16 cellular contexts compared by ENCODE assay signal in the genomic region with DNA sequence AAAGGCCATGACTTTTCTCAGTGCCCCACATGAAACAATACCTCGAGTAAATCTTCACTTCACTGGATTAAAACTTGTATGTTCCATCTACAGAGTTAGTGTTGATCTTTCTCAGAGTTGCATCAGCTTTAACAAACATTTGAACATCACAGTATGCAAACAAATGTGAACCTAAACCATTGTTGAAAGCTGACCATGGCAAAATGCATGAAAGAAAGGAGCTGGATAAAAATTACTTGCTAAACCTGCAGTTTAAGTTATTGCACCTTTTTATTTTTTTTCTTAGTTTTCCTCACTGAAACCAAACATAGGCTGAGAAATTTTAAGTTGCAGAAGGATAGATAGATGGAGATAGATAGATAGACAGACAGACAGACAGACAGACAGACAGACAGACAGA.
A peak's percentile ranks its signal among the peaks of the same experiment; 100 is the strongest.
DNase-seq lines count a peak whose midpoint lies in the region; ATAC-seq and TF ChIP-seq lines count a peak whose summit lies in the region.
"Had no signal": no experiment of that assay in that cellular context is flagged by ENCODE, and none has a peak within 500 bp of the region (broad histone marks: within the 10 kb centered on the region; RNA-seq: fewer than 3 reads in every experiment).

No MANE protein-coding gene starts in this region.

- H3K27ac ChIP-seq in IMR-90 (ENCODE audit: insufficient read depth, low read length) (no peak overlapping the region), liver (ENCODE audit: low read depth in 1 of 2, low read length in 2 of 2) (peak overlapping the region; percentile 26 to 67), vagina (no peak overlapping the region)
- H3K27ac ChIP-seq: BLaER1 treated with 17β-estradiol and CSF1 and Interleukin-3, amounts not matched to agents 10 nM and 100 nM; esophagus squamous epithelium; testis had no signal

- H3K4me2 ChIP-seq in IMR-90 (ENCODE audit: low read depth, low read length): no peak overlapping the region
- H3K4me2 ChIP-seq: BLaER1 treated with 17β-estradiol and CSF1 and Interleukin-3, amounts not matched to agents 10 nM and 100 nM had no signal

- no peak overlapping the region for H2AK5ac ChIP-seq in IMR-90 (ENCODE audit: low read depth, low read length)

- H4K20me1 ChIP-seq in IMR-90 (ENCODE audit: insufficient read depth, low read length): no peaks in the 10 kb centered on the region
- H4K20me1 ChIP-seq: BLaER1 treated with 17β-estradiol and CSF1 and Interleukin-3, amounts not matched to agents 10 nM and 100 nM had no signal

- H3K27me3 ChIP-seq in IMR-90 (ENCODE audit: control insufficient read depth, insufficient read depth, low read length) (no peaks in the 10 kb centered on the region), liver (ENCODE audit: control insufficient read depth in 4 of 4, insufficient read depth in 4 of 4, low read length in 3 of 4) (no peaks in the 10 kb centered on the region), vagina (no peaks in the 10 kb centered on the region)
- H3K27me3 ChIP-seq: BLaER1 treated with 17β-estradiol and CSF1 and Interleukin-3, amounts not matched to agents 10 nM and 100 nM; esophagus squamous epithelium; testis had no signal

- no peak overlapping the region for H3K4ac ChIP-seq in IMR-90 (ENCODE audit: low read depth, low read length)

- no TSS peak for BruUV-seq in Calu3 (replicated peaks; lab: Mats Ljungman, UMichigan)
- BruUV-seq in IMR-90 (replicated peaks; lab: Mats Ljungman, UMichigan): no TSS peak

- no peak overlapping the region for H3K18ac ChIP-seq in IMR-90 (ENCODE audit: low read depth, low read length)

- dilution Hi-C loops in IMR-90 (cut with HindIII; ENCODE audit: low sequenced_read_pairs, unreplicated experiment): no loop called here

- POLR2A ChIA-PET in IMR-90 (lab: Charles Lee; ENCODE audit: unreplicated experiment): no interaction called here

- H3K36me3 Mint-ChIP-seq in Calu3 (ENCODE audit: insufficient read depth, unreplicated experiment): peaks cover 5% of the 10 kb centered on the region
- H3K36me3 Mint-ChIP-seq: activated naive CD4-positive, alpha-beta T cell treated with anti-CD3 and anti-CD28 coated beads, Interleukin-2, amount 50 U/mL, for 72 hours had no signal

- H3K79me1 ChIP-seq in IMR-90 (ENCODE audit: low read depth in 1 of 2, low read length in 2 of 2): no peaks in the 10 kb centered on the region

- no peak for ATAC-seq in IMR-90 (ENCODE audit: low read depth)
- ATAC-seq: activated naive CD4-positive, alpha-beta T cell treated with anti-CD3 and anti-CD28 coated beads, Interleukin-2, amount 50 U/mL, for 72 hours had no signal

- CTCF ChIA-PET in Calu3 (lab: Charles Lee) (no interaction called here), IMR-90 (lab: Yijun Ruan, JAX) (interaction anchor here (0.6 kb wide), 2 partner anchors 8 to 1567 kb away, joined by 3 read pairs; no protein-coding TSS in a partner anchor)

- peaks cover 17% of the 10 kb centered on the region for H3K4me1 Mint-ChIP-seq in Calu3 (ENCODE audit: low read depth, unreplicated experiment)
- H3K4me1 Mint-ChIP-seq: activated CD4-positive, alpha-beta T cell treated with anti-CD3 and anti-CD28 coated beads, Interleukin-2, amount 10 ng/mL, durations not matched to agents 24 days and 14 days had no signal

- no CpG with 5 or more reads among the region's 1 CpG for WGBS in IMR-90 (ENCODE audit: extremely low coverage in 2 of 2, insufficient read length in 1 of 2), 2 experiments
- WGBS in liver: 27% methylated on average over 1 of the region's 1 CpG

- H3K4me1 ChIP-seq in IMR-90 (ENCODE audit: control insufficient read depth, insufficient read depth, low read length) (peaks cover 10% of the 10 kb centered on the region), liver (ENCODE audit: control insufficient read depth in 4 of 4, insufficient read depth in 4 of 4, low read length in 3 of 4) (peaks cover 12 to 50% (median 38%) of the 10 kb centered on the region in 4 donors), vagina (peaks cover 16% of the 10 kb centered on the region)
- H3K4me1 ChIP-seq: BLaER1 treated with 17β-estradiol and CSF1 and Interleukin-3, amounts not matched to agents 10 nM and 100 nM had no signal

- H3K27me3 Mint-ChIP-seq in Calu3 (ENCODE audit: unreplicated experiment): no peaks in the 10 kb centered on the region

- no peak for DNase-seq in Calu3
- peak; percentile 36 for DNase-seq in IMR-90
- peak; percentile 43 for DNase-seq in astrocyte of the spinal cord (ENCODE audit: low read depth, low spot score)
- DNase-seq in vagina (ENCODE audit: extremely low spot score in 2 of 2): no peak
- DNase-seq in NK-92 treated with Interleukin-12 subunit alpha and Interleukin-12 subunit beta, amount 100 ng/mL, for 24 hours (lab: John Stamatoyannopoulos, UW): no peak
- DNase-seq in stimulated activated CD4-positive, alpha-beta T cell treated with anti-CD3 and anti-CD28 coated beads, Interleukin-15, amount 100 ng/mL, for 24 hours: no peak
- DNase-seq: activated CD4-positive, alpha-beta T cell treated with anti-CD3 and anti-CD28 coated beads, Interleukin-2, amount 10 ng/mL, durations not matched to agents 24 days and 14 days; activated T-cell treated with anti-CD3 and anti-CD28 coated beads for 4 hours; DMS153; esophagus squamous epithelium; NCI-H2171 treated with DMSO at 0.1 percent for 48 hours; stimulated activated CD4-positive, alpha-beta T cell treated with anti-CD3 and anti-CD28 coated beads, Interleukin-4, amount 100 ng/mL, for 4 hours; testis had no signal

- no peaks in the 10 kb centered on the region; the same call in 1 of the 2 replicates for H3K9me1 ChIP-seq in IMR-90 (ENCODE audit: insufficient read depth, low read length)

- no peak overlapping the region for H3K9ac ChIP-seq in IMR-90 (ENCODE audit: low read depth, low read length)
- peak overlapping the region in 1 of 2 donors; percentile 73 for H3K9ac ChIP-seq in liver (ENCODE audit: low read depth in 1 of 2, low read length in 2 of 2)
- H3K9ac ChIP-seq: BLaER1 treated with 17β-estradiol and CSF1 and Interleukin-3, amounts not matched to agents 10 nM and 100 nM had no signal

- H3K23ac ChIP-seq in IMR-90 (ENCODE audit: low read depth, low read length): no peak overlapping the region

- TF ChIP-seq RAD21 in IMR-90 (IDR thresholded peaks at IDR 0.05; ENCODE audit: low read length): no peak
- peak; percentile 55 to 66 for TF ChIP-seq RAD21 in liver (IDR thresholded peaks at IDR 0.05)

- no peak overlapping the region for H4K5ac ChIP-seq in IMR-90 (ENCODE audit: low read depth, low read length)

- H3K9me3 ChIP-seq in IMR-90 (ENCODE audit: control insufficient read depth, insufficient read depth, low read length) (no peaks in the 10 kb centered on the region), liver (ENCODE audit: control insufficient read depth in 4 of 4, low read length in 3 of 4) (no peaks in the 10 kb centered on the region), vagina (no peaks in the 10 kb centered on the region)
- H3K9me3 ChIP-seq: BLaER1 treated with 17β-estradiol and CSF1 and Interleukin-3, amounts not matched to agents 10 nM and 100 nM; esophagus squamous epithelium; testis had no signal

- H2BK15ac ChIP-seq in IMR-90 (ENCODE audit: low read depth, low read length): no peak overlapping the region

- H2BK5ac ChIP-seq in IMR-90 (ENCODE audit: low read depth, low read length, poor library complexity, severe bottlenecking): no peak overlapping the region

- in situ Hi-C loops in IMR-90 (cut with MboI; ENCODE audit: low sequenced_read_pairs) (no loop called here), astrocyte of the spinal cord (cut with HindIII; ENCODE audit: low sequenced_read_pairs) (no loop called here)

- intact Hi-C loops in Calu3 (cut with micrococcal nuclease; ENCODE audit: unreplicated experiment): no loop called here
- intact Hi-C loops in IMR-90 (cut with micrococcal nuclease): no loop called here
- intact Hi-C loops in vagina (cut with DNase I): no loop called here

- peak overlapping the region; percentile 90 for H3K27ac Mint-ChIP-seq in Calu3 (ENCODE audit: unreplicated experiment)
- H3K27ac Mint-ChIP-seq: activated CD4-positive, alpha-beta T cell treated with anti-CD3 and anti-CD28 coated beads, Interleukin-2, amount 10 ng/mL, durations not matched to agents 24 days and 14 days; activated naive CD4-positive, alpha-beta T cell treated with anti-CD3 and anti-CD28 coated beads, Interleukin-2, amount 50 U/mL, for 72 hours had no signal

- H2BK120ac ChIP-seq in IMR-90 (ENCODE audit: low read depth, low read length): no peak overlapping the region

- no peak for TF ChIP-seq POLR2A in IMR-90 (IDR thresholded peaks at IDR 0.05; ENCODE audit: low read depth, low read length)
- TF ChIP-seq POLR2A in vagina (IDR thresholded peaks at IDR 0.05): no peak

- no peaks in the 10 kb centered on the region for H3K36me3 ChIP-seq in IMR-90 (ENCODE audit: control insufficient read depth, insufficient read depth, low read length)
- H3K36me3 ChIP-seq in liver (ENCODE audit: control insufficient read depth in 4 of 4, insufficient read depth in 3 of 4, low read depth in 1 of 4, low read length in 3 of 4): no peaks in the 10 kb centered on the region
- H3K36me3 ChIP-seq in vagina: no peaks in the 10 kb centered on the region
- H3K36me3 ChIP-seq: BLaER1 treated with 17β-estradiol and CSF1 and Interleukin-3, amounts not matched to agents 10 nM and 100 nM; esophagus squamous epithelium had no signal

- H2AK9ac ChIP-seq in IMR-90 (replicated peaks; ENCODE audit: low read depth, low read length, poor library complexity): no peak overlapping the region

- H3K4me3 ChIP-seq in IMR-90 (ENCODE audit: insufficient read depth, low read depth, low read length): no peak overlapping the region
- H3K4me3 ChIP-seq in astrocyte of the spinal cord (ENCODE audit: low read depth, low read length): no peak overlapping the region
- H3K4me3 ChIP-seq in liver (ENCODE audit: low read depth in 1 of 3, low read length in 3 of 3): no peak overlapping the region
- H3K4me3 ChIP-seq in vagina: no peak overlapping the region
- H3K4me3 ChIP-seq: BLaER1 treated with 17β-estradiol and CSF1 and Interleukin-3, amounts not matched to agents 10 nM and 100 nM; esophagus squamous epithelium; testis had no signal

- H3K4me3 Mint-ChIP-seq in Calu3 (ENCODE audit: low read depth, unreplicated experiment): peak overlapping the region; percentile 16
- H3K4me3 Mint-ChIP-seq: activated CD4-positive, alpha-beta T cell treated with anti-CD3 and anti-CD28 coated beads, Interleukin-2, amount 10 ng/mL, durations not matched to agents 24 days and 14 days had no signal

- H4K91ac ChIP-seq in IMR-90 (ENCODE audit: insufficient read depth, low read depth, low read length): no peak overlapping the region

- TF ChIP-seq CTCF in Calu3 (IDR thresholded peaks at IDR 0.05; ENCODE audit: unreplicated experiment) (no peak), IMR-90 (conservative IDR thresholded peaks at IDR 0.05; ENCODE audit: low read depth, low read length) (no peak), astrocyte of the spinal cord (IDR thresholded peaks at IDR 0.05; ENCODE audit: low read depth, low read length) (no peak), liver (IDR thresholded peaks at IDR 0.05; ENCODE audit: low read depth, low read length, missing input control) (no peak), vagina (IDR thresholded peaks at IDR 0.05) (no peak)

- H3K56ac ChIP-seq in IMR-90 (ENCODE audit: extremely low read depth, insufficient read depth, low read length): no peak overlapping the region

- H2BK20ac ChIP-seq in IMR-90 (ENCODE audit: low read depth, low read length): no peak overlapping the region

- no peak overlapping the region for H2AFZ ChIP-seq in IMR-90 (replicated peaks; ENCODE audit: low read length, poor library complexity)

- H3K9me3 Mint-ChIP-seq in Calu3 (ENCODE audit: low read depth, unreplicated experiment): peaks cover 2% of the 10 kb centered on the region
- H3K9me3 Mint-ChIP-seq: activated CD4-positive, alpha-beta T cell treated with anti-CD3 and anti-CD28 coated beads, Interleukin-2, amount 10 ng/mL, durations not matched to agents 24 days and 14 days; activated naive CD4-positive, alpha-beta T cell treated with anti-CD3 and anti-CD28 coated beads, Interleukin-2, amount 50 U/mL, for 72 hours had no signal

- no peak overlapping the region for H3K14ac ChIP-seq in IMR-90 (replicated peaks; ENCODE audit: low read depth, low read length)

- H4K8ac ChIP-seq in IMR-90 (ENCODE audit: low read depth in 2 of 2, low read length in 2 of 2): no peak overlapping the region

Comparison
In these comparisons a context has a peak if more than half of its experiments do, and no peak if none do; other contexts are left out.
1. DNase-seq: peak in IMR-90 (single experiment) and astrocyte of the spinal cord (single experiment); none in Calu3 (single experiment), vagina (0 of 2), NK-92 treated with Interleukin-12 subunit alpha and Interleukin-12 subunit beta, amount 100 ng/mL, for 24 hours (single experiment) and stimulated activated CD4-positive, alpha-beta T cell treated with anti-CD3 and anti-CD28 coated beads, Interleukin-15, amount 100 ng/mL, for 24 hours (single experiment).
2. H3K27ac ChIP-seq: peak in liver (2 of 2); none in IMR-90 (single experiment) and vagina (single experiment).